ENCODE assay signal across 28 cellular contexts in genomic region chr7:157736341-157736740, GRCh38.
"Had no signal": no experiment of that assay in that cellular context is flagged by ENCODE, and none has a peak within 500 bp of the region (broad histone marks: within the 10 kb centered on the region; RNA-seq: fewer than 3 reads in every experiment).

No MANE protein-coding gene starts in this region.

- H3K4me3 ChIP-seq: stomach, suprapubic skin, testis, thoracic aorta, thyroid gland, tibial artery, tibial nerve, transverse colon, upper lobe of left lung, upper lobe of right lung, uterus, vagina had no signal

- H3K27me3 Mint-ChIP-seq: stimulated activated memory B cell treated with anti-CD40 and anti-IgM and Interleukin-4, amounts not matched to agents 10 μg/mL and 1 μg/mL and 100 μg/mL, for 72 hours had no signal

- H3K27ac Mint-ChIP-seq: stimulated activated effector memory CD8-positive, alpha-beta T cell treated with anti-CD3 and anti-CD28 coated beads, Interleukin-12 subunit alpha, Interleukin-12 subunit beta, amount 100 ng/mL, for 72 hours; stimulated activated memory B cell treated with anti-CD40 and anti-IgM and Interleukin-4, amounts not matched to agents 10 μg/mL and 1 μg/mL and 100 μg/mL, for 72 hours; stimulated activated naive B cell treated with anti-CD40 and anti-IgM and Interleukin-4, amounts not matched to agents 10 μg/mL and 1 μg/mL and 100 μg/mL, for 72 hours; stimulated activated naive CD8-positive, alpha-beta T cell treated with anti-CD3 and anti-CD28 coated beads, Interleukin-15, amount 100 ng/mL, for 72 hours; stimulated activated naive CD8-positive, alpha-beta T cell treated with anti-CD3 and anti-CD28 coated beads, Interleukin-15, Interleukin-2, amounts not matched to agents 100 ng/mL and 50 ng/mL, for 24 hours; type B pancreatic cell had no signal

- H3K4me1 ChIP-seq: stomach, suprapubic skin, testis, thyroid gland, transverse colon, upper lobe of left lung, upper lobe of right lung, uterus, vagina had no signal

- H3K4me3 Mint-ChIP-seq: stimulated activated effector memory CD8-positive, alpha-beta T cell treated with anti-CD3 and anti-CD28 coated beads, Interleukin-12 subunit alpha, Interleukin-12 subunit beta, amount 100 ng/mL, for 72 hours; stimulated activated memory B cell treated with anti-CD40 and anti-IgM and Interleukin-4, amounts not matched to agents 10 μg/mL and 1 μg/mL and 100 μg/mL, for 72 hours; stimulated activated naive B cell treated with anti-CD40 and anti-IgM and Interleukin-4, amounts not matched to agents 10 μg/mL and 1 μg/mL and 100 μg/mL, for 72 hours; stimulated activated naive CD8-positive, alpha-beta T cell treated with anti-CD3 and anti-CD28 coated beads, Interleukin-15, amount 100 ng/mL, for 72 hours; stimulated activated naive CD8-positive, alpha-beta T cell treated with anti-CD3 and anti-CD28 coated beads, Interleukin-15, Interleukin-2, amounts not matched to agents 100 ng/mL and 50 ng/mL, for 24 hours; type B pancreatic cell had no signal

- ATAC-seq: stimulated activated effector memory CD8-positive, alpha-beta T cell treated with anti-CD3 and anti-CD28 coated beads, Interleukin-12 subunit alpha, Interleukin-12 subunit beta, amount 100 ng/mL, for 72 hours; stimulated activated memory B cell treated with anti-CD40 and anti-IgM and Interleukin-4, amounts not matched to agents 10 μg/mL and 1 μg/mL and 100 μg/mL, for 72 hours; stimulated activated naive B cell treated with anti-CD40 and anti-IgM and Interleukin-4, amounts not matched to agents 10 μg/mL and 1 μg/mL and 100 μg/mL, for 72 hours; stimulated activated naive CD8-positive, alpha-beta T cell treated with anti-CD3 and anti-CD28 coated beads, Interleukin-15, amount 100 ng/mL, for 72 hours; stimulated activated naive CD8-positive, alpha-beta T cell treated with anti-CD3 and anti-CD28 coated beads, Interleukin-15, Interleukin-2, amounts not matched to agents 100 U/mL and 50 U/mL, for 24 hours; upper lobe of right lung had no signal

- H3K9me3 Mint-ChIP-seq: stimulated activated effector memory CD8-positive, alpha-beta T cell treated with anti-CD3 and anti-CD28 coated beads, Interleukin-12 subunit alpha, Interleukin-12 subunit beta, amount 100 ng/mL, for 72 hours; stimulated activated naive CD8-positive, alpha-beta T cell treated with anti-CD3 and anti-CD28 coated beads, Interleukin-15, amount 100 ng/mL, for 72 hours; stimulated activated naive CD8-positive, alpha-beta T cell treated with anti-CD3 and anti-CD28 coated beads, Interleukin-15, Interleukin-2, amounts not matched to agents 100 ng/mL and 50 ng/mL, for 24 hours; type B pancreatic cell had no signal

- H3K36me3 ChIP-seq: stomach, suprapubic skin, thoracic aorta, thyroid gland, tibial artery, tibial nerve, transverse colon, upper lobe of left lung, upper lobe of right lung, uterus, vagina had no signal

- H3K9me3 ChIP-seq: stomach, suprapubic skin, testis, thoracic aorta, thyroid gland, tibial artery, tibial nerve, transverse colon, upper lobe of left lung, upper lobe of right lung, uterus, vagina had no signal

- H3K36me3 Mint-ChIP-seq: stimulated activated effector memory CD8-positive, alpha-beta T cell treated with anti-CD3 and anti-CD28 coated beads, Interleukin-12 subunit alpha, Interleukin-12 subunit beta, amount 100 ng/mL, for 72 hours; stimulated activated memory B cell treated with anti-CD40 and anti-IgM and Interleukin-4, amounts not matched to agents 10 μg/mL and 1 μg/mL and 100 μg/mL, for 72 hours; stimulated activated naive B cell treated with anti-CD40 and anti-IgM and Interleukin-4, amounts not matched to agents 10 μg/mL and 1 μg/mL and 100 μg/mL, for 72 hours; type B pancreatic cell had no signal

- H3K27ac ChIP-seq: stomach, suprapubic skin, testis, thoracic aorta, thyroid gland, tibial artery, tibial nerve, transverse colon, upper lobe of left lung, upper lobe of right lung, uterus, vagina had no signal

- DNase-seq: stimulated activated CD4-positive, alpha-beta T cell treated with anti-CD3 and anti-CD28 coated beads, Interleukin-2, amount 100 ng/mL, for 48 hours; stimulated activated CD4-positive, alpha-beta T cell treated with anti-CD3 and anti-CD28 coated beads, Interleukin-4, amount 100 ng/mL, for 1 hour; stimulated activated CD4-positive, alpha-beta T cell treated with anti-CD3 and anti-CD28 coated beads, Interleukin-4, amount 100 ng/mL, for 24 hours; stimulated activated CD4-positive, alpha-beta T cell treated with anti-CD3 and anti-CD28 coated beads, Interleukin-4, amount 100 ng/mL, for 4 hours; stimulated activated CD8-positive, alpha-beta memory T cell treated with anti-CD3 and anti-CD28 coated beads, Interleukin-4, amount 100 ng/mL, for 48 hours; stimulated activated naive B cell treated with anti-CD40 and anti-IgM and Interleukin-4, amounts not matched to agents 10 μg/mL and 1 μg/mL and 100 μg/mL, for 72 hours; stimulated activated naive CD4-positive, alpha-beta T cell; stimulated activated naive CD4-positive, alpha-beta T cell treated with Interleukin-2 at 50 U/mL for 16 hours; stimulated activated naive CD8-positive, alpha-beta T cell treated with anti-CD3 and anti-CD28 coated beads, Interleukin-15, amount 100 ng/mL, for 72 hours; stimulated activated naive CD8-positive, alpha-beta T cell treated with anti-CD3 and anti-CD28 coated beads, Interleukin-15, Interleukin-2, amounts not matched to agents 100 U/mL and 50 U/mL, for 24 hours; stomach; substantia nigra; testis; thyroid gland; tibial artery; transverse colon; trophoblast cell; upper lobe of left lung; upper lobe of right lung; uterus had no signal

- H3K4me1 Mint-ChIP-seq: stimulated activated effector memory CD8-positive, alpha-beta T cell treated with anti-CD3 and anti-CD28 coated beads, Interleukin-12 subunit alpha, Interleukin-12 subunit beta, amount 100 ng/mL, for 72 hours; stimulated activated memory B cell treated with anti-CD40 and anti-IgM and Interleukin-4, amounts not matched to agents 10 μg/mL and 1 μg/mL and 100 μg/mL, for 72 hours had no signal

- H3K27me3 ChIP-seq: testis, thyroid gland, tibial nerve, transverse colon, upper lobe of left lung, uterus, vagina had no signal
